Comparison of ENCODE assay signal across 21 cellular contexts in the genomic region with DNA sequence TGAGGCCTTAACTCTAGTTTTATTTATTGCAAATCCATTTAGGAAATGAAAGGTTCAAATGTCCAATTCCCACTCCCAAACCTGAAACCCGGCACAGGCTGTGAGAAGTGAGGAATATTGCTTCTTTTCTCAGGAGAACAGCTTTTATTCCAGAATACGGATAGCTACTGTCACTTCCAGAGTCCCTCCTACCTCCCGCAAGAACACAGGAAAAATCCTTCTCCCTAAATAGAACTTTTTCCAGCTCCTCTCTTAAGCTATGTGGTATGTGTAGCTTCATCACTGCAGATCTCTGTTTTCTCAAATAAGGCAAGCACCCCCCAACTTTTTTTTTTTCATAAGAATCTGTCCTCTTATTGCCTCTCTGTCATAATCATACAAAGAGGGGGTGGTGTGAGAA.
A peak's percentile ranks its signal among the peaks of the same experiment; 100 is the strongest.
DNase-seq lines count a peak whose midpoint lies in the region; ATAC-seq and TF ChIP-seq lines count a peak whose summit lies in the region.
"Had no signal": no experiment of that assay in that cellular context is flagged by ENCODE, and none has a peak within 500 bp of the region (broad histone marks: within the 10 kb centered on the region; RNA-seq: fewer than 3 reads in every experiment).

No MANE protein-coding gene starts in this region.

- H3K9me3 Mint-ChIP-seq in naive B cell: peaks cover 4 to 57% (median 31%) of the 10 kb centered on the region in 7 donors

- no peaks in the 10 kb centered on the region for H3K27me3 Mint-ChIP-seq in naive B cell
- H3K27me3 Mint-ChIP-seq: stimulated activated memory B cell treated with anti-CD40 and anti-IgM and Interleukin-4, amounts not matched to agents 10 μg/mL and 1 μg/mL and 100 μg/mL, for 72 hours had no signal

- no peak overlapping the region for H2AFZ ChIP-seq in fibroblast of lung (ENCODE audit: low read length)

- intact Hi-C loops in colonic mucosa (cut with DNase I): no loop called here
- intact Hi-C loops in lower lobe of right lung (cut with DNase I): no loop called here

- H3K4me3 Mint-ChIP-seq in naive B cell: no peak overlapping the region
- H3K4me3 Mint-ChIP-seq: stimulated activated memory B cell treated with anti-CD40 and anti-IgM and Interleukin-4, amounts not matched to agents 10 μg/mL and 1 μg/mL and 100 μg/mL, for 72 hours had no signal

- H3K4me1 ChIP-seq in adipocyte (ENCODE audit: control insufficient read depth, insufficient read depth, low read length) (peaks cover 5% of the 10 kb centered on the region), fibroblast of lung (ENCODE audit: control insufficient read depth, extremely low read depth, insufficient read depth, low read length) (no peaks in the 10 kb centered on the region), stomach smooth muscle (ENCODE audit: control insufficient read depth, insufficient read depth, low read length) (peaks cover 17% of the 10 kb centered on the region), colonic mucosa (no peaks in the 10 kb centered on the region), lower lobe of right lung (no peaks in the 10 kb centered on the region), SJCRH30 (no peaks in the 10 kb centered on the region)
- H3K4me1 ChIP-seq: thyroid gland had no signal

- H4K20me1 ChIP-seq in fibroblast of lung (ENCODE audit: control insufficient read depth, extremely low read depth, insufficient read depth, low read length): no peaks in the 10 kb centered on the region

- H3K36me3 ChIP-seq in adipocyte (ENCODE audit: control insufficient read depth, insufficient read depth, low read length, severe bottlenecking) (no peaks in the 10 kb centered on the region), fibroblast of lung (ENCODE audit: control insufficient read depth, insufficient read depth, low read length) (no peaks in the 10 kb centered on the region), stomach smooth muscle (ENCODE audit: control insufficient read depth in 2 of 2, insufficient read depth in 2 of 2, low read length in 2 of 2) (no peaks in the 10 kb centered on the region), colonic mucosa (no peaks in the 10 kb centered on the region), lower lobe of right lung (no peaks in the 10 kb centered on the region), SJCRH30 (no peaks in the 10 kb centered on the region)
- H3K36me3 ChIP-seq: thyroid gland, WERI-Rb-1 had no signal

- H3K27me3 ChIP-seq in adipocyte (replicated peaks; ENCODE audit: control insufficient read depth, insufficient read depth, low read length) (no peaks in the 10 kb centered on the region), fibroblast of lung (ENCODE audit: control insufficient read depth, insufficient read depth, low read length) (no peaks in the 10 kb centered on the region), stomach smooth muscle (ENCODE audit: control insufficient read depth in 1 of 2, insufficient read depth in 2 of 2, low read length in 2 of 2) (no peaks in the 10 kb centered on the region), colonic mucosa (no peaks in the 10 kb centered on the region), lower lobe of right lung (ENCODE audit: low read depth) (no peaks in the 10 kb centered on the region), SJCRH30 (no peaks in the 10 kb centered on the region)
- H3K27me3 ChIP-seq: thyroid gland had no signal

- H3K9ac ChIP-seq in adipocyte (ENCODE audit: low read length) (peak overlapping the region; percentile 27), fibroblast of lung (ENCODE audit: insufficient read depth, low read length) (no peak overlapping the region), stomach smooth muscle (ENCODE audit: low read length in 2 of 2) (peak overlapping the region; percentile 55 to 68), colonic mucosa (ENCODE audit: low read depth in 2 of 2, low read length in 2 of 2) (no peak overlapping the region)
- H3K9ac ChIP-seq: SK-N-SH had no signal

- TF ChIP-seq CTCF in fibroblast of lung (conservative IDR thresholded peaks at IDR 0.05 in 1 of 2, IDR thresholded peaks at IDR 0.05 in 1 of 2; ENCODE audit: low read depth in 1 of 2, low read length in 2 of 2) (no peak), colonic mucosa (IDR thresholded peaks at IDR 0.05) (no peak), lower lobe of right lung (IDR thresholded peaks at IDR 0.05) (no peak)

- DNase-seq in adipocyte (ENCODE audit: low read depth) (no peak), fibroblast of lung (ENCODE audit: low read depth in 2 of 2) (no peak), naive B cell (no peak), colonic mucosa (no peak), lower lobe of right lung (no peak), SJCRH30 (no peak)
- DNase-seq: activated CD4-positive, alpha-beta T cell treated with anti-CD3 and anti-CD28 coated beads, Interleukin-2, amount 50 U/mL, for 4 hours; activated CD8-positive, alpha-beta memory T cell treated with anti-CD3 and anti-CD28 coated beads, Interleukin-2, amount 50 U/mL, for 4 hours; activated naive CD4-positive, alpha-beta T cell treated with anti-CD3 and anti-CD28 coated beads, Interleukin-2, amount 50 U/mL, for 16 hours; EL; NCI-H1048; NCI-H1694 treated with DMSO at 0.1 percent for 48 hours; SK-N-SH; stimulated activated CD4-positive, alpha-beta T cell treated with anti-CD3 and anti-CD28 coated beads, Interleukin-2, amount 100 ng/mL, for 48 hours; thyroid gland; WERI-Rb-1 had no signal

- H3K79me2 ChIP-seq in fibroblast of lung (ENCODE audit: control insufficient read depth, insufficient read depth, low read length): no peaks in the 10 kb centered on the region

- ATAC-seq in naive B cell (ENCODE audit: low read depth in 2 of 2) (no peak), lower lobe of right lung (no peak), GM21723 (IDR thresholded peaks at IDR 0.05; ENCODE audit: unreplicated experiment) (no peak)
- ATAC-seq: HepG2; stimulated activated memory B cell treated with anti-CD40 and anti-IgM and Interleukin-4, amounts not matched to agents 10 μg/mL and 1 μg/mL and 100 μg/mL, for 72 hours had no signal

- peak overlapping the region in 4 of 6 donors; percentile 50 to 91 (median 60) for H3K27ac Mint-ChIP-seq in naive B cell
- H3K27ac Mint-ChIP-seq: stimulated activated memory B cell treated with anti-CD40 and anti-IgM and Interleukin-4, amounts not matched to agents 10 μg/mL and 1 μg/mL and 100 μg/mL, for 72 hours had no signal

- H3K4me2 ChIP-seq in fibroblast of lung (ENCODE audit: extremely low read depth, insufficient read depth, low read length): peak overlapping the region; percentile 60
- H3K4me2 ChIP-seq: SK-N-SH had no signal

- peaks cover 22 to 23% of the 10 kb centered on the region in 2 donors for H3K36me3 Mint-ChIP-seq in naive B cell

- H3K9me3 ChIP-seq in adipocyte (ENCODE audit: control insufficient read depth, low read length): peaks cover 9% of the 10 kb centered on the region
- H3K9me3 ChIP-seq in fibroblast of lung (ENCODE audit: control insufficient read depth, insufficient read depth, low read depth, low read length): no peaks in the 10 kb centered on the region
- no peaks in the 10 kb centered on the region for H3K9me3 ChIP-seq in stomach smooth muscle (ENCODE audit: control insufficient read depth in 2 of 2, low read length in 2 of 2)
- H3K9me3 ChIP-seq in colonic mucosa: no peaks in the 10 kb centered on the region
- H3K9me3 ChIP-seq in lower lobe of right lung: peaks cover 14% of the 10 kb centered on the region
- H3K9me3 ChIP-seq in SJCRH30 (replicated peaks): peaks cover 7% of the 10 kb centered on the region
- H3K9me3 ChIP-seq: SK-N-SH, thyroid gland had no signal

- no peak overlapping the region for H3K4me3 ChIP-seq in adipocyte (ENCODE audit: low read length)
- no peak overlapping the region for H3K4me3 ChIP-seq in fibroblast of lung (replicated peaks in 1 of 4; ENCODE audit: control extremely low read depth in 1 of 4, insufficient read depth in 1 of 4, low read depth in 3 of 4, low read length in 4 of 4)
- H3K4me3 ChIP-seq in stomach smooth muscle (ENCODE audit: low read length in 2 of 2): peak overlapping the region; percentile 41 to 63
- no peak overlapping the region for H3K4me3 ChIP-seq in colonic mucosa
- H3K4me3 ChIP-seq in lower lobe of right lung: no peak overlapping the region
- H3K4me3 ChIP-seq in SJCRH30: no peak overlapping the region
- H3K4me3 ChIP-seq: thyroid gland had no signal

- H3K4me1 Mint-ChIP-seq in naive B cell: peaks cover 35 to 60% (median 37%) of the 10 kb centered on the region in 3 donors
- H3K4me1 Mint-ChIP-seq: stimulated activated memory B cell treated with anti-CD40 and anti-IgM and Interleukin-4, amounts not matched to agents 10 μg/mL and 1 μg/mL and 100 μg/mL, for 72 hours had no signal

- H3K27ac ChIP-seq in fibroblast of lung (ENCODE audit: insufficient read depth, low read length): no peak overlapping the region
- H3K27ac ChIP-seq in stomach smooth muscle (ENCODE audit: low read length): peak overlapping the region; percentile 71
- no peak overlapping the region for H3K27ac ChIP-seq in colonic mucosa
- no peak overlapping the region for H3K27ac ChIP-seq in lower lobe of right lung
- no peak overlapping the region for H3K27ac ChIP-seq in SJCRH30
- H3K27ac ChIP-seq: HL-60, thyroid gland, WERI-Rb-1 had no signal

Comparison
In these comparisons a context has a peak if more than half of its experiments do, and no peak if none do; other contexts are left out.
1. H3K4me3 ChIP-seq: peak in stomach smooth muscle (2 of 2); none in adipocyte (single experiment), fibroblast of lung (0 of 4), colonic mucosa (single experiment), lower lobe of right lung (single experiment) and SJCRH30 (single experiment).
2. H3K9ac ChIP-seq: peak in adipocyte (single experiment) and stomach smooth muscle (2 of 2); none in fibroblast of lung (single experiment) and colonic mucosa (0 of 2).